14 cellular contexts compared by ENCODE assay signal in the genomic region with DNA sequence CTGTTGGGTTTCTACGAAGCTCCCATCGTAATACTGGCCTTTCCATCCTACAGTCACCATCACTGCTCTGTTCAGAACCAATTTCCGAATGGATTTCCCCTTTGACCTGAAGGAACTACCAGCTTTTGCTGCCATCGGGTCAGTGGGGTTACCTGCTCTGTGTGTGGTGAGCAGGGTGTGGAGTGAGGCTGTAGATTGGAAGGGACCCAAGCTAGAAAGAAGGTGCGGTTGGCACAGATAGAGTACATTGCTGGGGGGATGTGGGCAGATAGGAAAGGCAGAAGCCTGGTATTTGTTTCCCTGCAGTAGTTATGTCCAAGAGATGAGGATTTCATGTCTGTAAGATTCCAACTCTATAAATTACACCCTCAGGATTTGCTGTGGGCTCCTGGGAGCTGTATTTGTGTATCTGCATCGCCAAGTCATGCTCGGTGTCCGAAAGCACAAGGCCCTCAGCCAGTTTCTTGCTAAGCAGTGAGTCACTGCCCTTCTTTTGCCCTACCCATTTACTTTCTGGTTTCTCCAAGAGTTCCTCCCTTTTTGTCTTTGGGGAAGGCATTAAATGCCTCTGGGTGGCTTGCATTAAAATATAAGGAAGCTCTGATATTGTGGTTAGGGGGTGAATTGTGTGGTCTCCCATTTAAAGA. TPM values are rescaled to one million over a fixed set of nuclear protein-coding genes. Genes with fewer than 3 reads are reported as not detected.
DNase-seq lines count a peak whose midpoint lies in the region; ATAC-seq, FAIRE-seq and TF ChIP-seq lines count a peak whose summit lies in the region.
"Had no signal": no experiment of that assay in that cellular context is flagged by ENCODE, and none has a peak within 500 bp of the region (broad histone marks: within the 10 kb centered on the region; RNA-seq: fewer than 3 reads in every experiment).

No MANE protein-coding gene starts in this region.

- in situ Hi-C loops in IMR-90 (cut with MboI; ENCODE audit: low sequenced_read_pairs) = no loop called here

- no peak overlapping the region for H3K23ac ChIP-seq in IMR-90 (ENCODE audit: low read depth, low read length)

- peak overlapping the region; percentile 42 for H4K5ac ChIP-seq in IMR-90 (ENCODE audit: low read depth, low read length)

- CTCF ChIA-PET in IMR-90 (lab: Yijun Ruan, JAX) = interaction anchor here (0.7 kb wide), 1 partner anchor 10 kb away, joined by 3 read pairs; no protein-coding TSS in a partner anchor

- intact Hi-C loops in IMR-90 (cut with micrococcal nuclease) = no loop called here
- intact Hi-C loops in head of caudate nucleus (cut with DNase I) = no loop called here

- H3K9me3 ChIP-seq in IMR-90 (ENCODE audit: control insufficient read depth, insufficient read depth, low read length) (no peaks in the 10 kb centered on the region), mucosa of stomach (ENCODE audit: control insufficient read depth, low read length) (no peaks in the 10 kb centered on the region)

- peak overlapping the region; percentile 33; the same call in 1 of the 2 replicates for H2BK120ac ChIP-seq in IMR-90 (ENCODE audit: low read depth, low read length)

- H3K9ac ChIP-seq in IMR-90 (ENCODE audit: low read depth, low read length) (no peak overlapping the region), mucosa of stomach (ENCODE audit: low read length) (peak overlapping the region; percentile 2)

- H3K36me3 ChIP-seq in IMR-90 (ENCODE audit: control insufficient read depth, insufficient read depth, low read length) (no peaks in the 10 kb centered on the region), bronchial epithelial cell (ENCODE audit: control insufficient read depth, insufficient read depth, low read length) (no peaks in the 10 kb centered on the region), mucosa of stomach (ENCODE audit: control insufficient read depth, insufficient read depth, low read length) (no peaks in the 10 kb centered on the region)

- H3K79me1 ChIP-seq in IMR-90 (ENCODE audit: low read depth in 1 of 2, low read length in 2 of 2) = no peaks in the 10 kb centered on the region

- no peak for TF ChIP-seq POLR2A in IMR-90 (IDR thresholded peaks at IDR 0.05; ENCODE audit: low read depth, low read length)

- H3K4me2 ChIP-seq in IMR-90 (ENCODE audit: low read depth, low read length) = peak overlapping the region; percentile 22; the same call in 1 of the 2 replicates

- DNase-seq in AG08396 (ENCODE audit: low spot score) = peak; percentile 91
- peak; percentile 96 for DNase-seq in IMR-90
- peak; percentile 91 for DNase-seq in bronchial epithelial cell (ENCODE audit: low read depth)
- no peak for DNase-seq in cerebellar cortex (ENCODE audit: low spot score)
- DNase-seq in head of caudate nucleus = no peak
- no peak for DNase-seq in NAMALWA (ENCODE audit: low spot score)
- no peak for DNase-seq in SW480 (ENCODE audit: low spot score)
- DNase-seq: activated B cell treated with CpG ODN at 0.5 μM for 24 hours; activated naive CD4-positive, alpha-beta T cell treated with anti-CD3 and anti-CD28 coated beads, Interleukin-2, amount 10 ng/mL, durations not matched to agents 7 days and 5 days; CD4-positive, CD25-positive, alpha-beta regulatory T cell; foreskin melanocyte; NCI-H1694 had no signal

- peak; percentile 97 for ATAC-seq in IMR-90 (ENCODE audit: low read depth)

- H3K4me3 ChIP-seq in IMR-90 (ENCODE audit: insufficient read depth, low read depth, low read length) = no peak overlapping the region
- H3K4me3 ChIP-seq in bronchial epithelial cell (ENCODE audit: low read depth, low read length) = no peak overlapping the region
- H3K4me3 ChIP-seq in mucosa of stomach (ENCODE audit: low read length) = no peak overlapping the region

- 0 out of 2 replicates have a peak overlapping the region, but pooled peaks have one; percentile 17 for H3K14ac ChIP-seq in IMR-90 (replicated peaks; ENCODE audit: low read depth, low read length)

- no peaks in the 10 kb centered on the region for H4K20me1 ChIP-seq in IMR-90 (ENCODE audit: insufficient read depth, low read length)

- POLR2A ChIA-PET in IMR-90 (lab: Charles Lee; ENCODE audit: unreplicated experiment) = no interaction called here

- H2BK15ac ChIP-seq in IMR-90 (ENCODE audit: low read depth, low read length) = no peak overlapping the region

- H3K18ac ChIP-seq in IMR-90 (ENCODE audit: low read depth, low read length) = peak overlapping the region; percentile 67

- WGBS in IMR-90 (ENCODE audit: extremely low coverage in 2 of 2, insufficient read length in 1 of 2), 2 experiments = 80% methylated on average over 1 of the region's 8 CpGs; no CpG with 5 or more reads in 1 of the 2 experiments

- peak overlapping the region in 1 of 2 experiments; percentile 37; a peak in 1 of 4 replicates for H4K8ac ChIP-seq in IMR-90 (ENCODE audit: low read depth in 2 of 2, low read length in 2 of 2)

- peak overlapping the region; percentile 23; the same call in 1 of the 2 replicates for H3K4ac ChIP-seq in IMR-90 (ENCODE audit: low read depth, low read length)

- TF ChIP-seq RAD21 in IMR-90 (IDR thresholded peaks at IDR 0.05; ENCODE audit: low read length) = no peak

- H3K27me3 ChIP-seq in IMR-90 (ENCODE audit: control insufficient read depth, insufficient read depth, low read length) (no peaks in the 10 kb centered on the region), bronchial epithelial cell (ENCODE audit: control insufficient read depth, insufficient read depth, low read length) (no peaks in the 10 kb centered on the region), mucosa of stomach (ENCODE audit: control insufficient read depth, insufficient read depth, low read length) (no peaks in the 10 kb centered on the region)

- H3K4me1 ChIP-seq in IMR-90 (ENCODE audit: control insufficient read depth, insufficient read depth, low read length) = peaks cover 8% of the 10 kb centered on the region
- H3K4me1 ChIP-seq in mucosa of stomach (ENCODE audit: control insufficient read depth, insufficient read depth, low read length) = peaks cover 31% of the 10 kb centered on the region

- H2AFZ ChIP-seq in IMR-90 (replicated peaks; ENCODE audit: low read length, poor library complexity) = peak overlapping the region; percentile 25

- no peaks in the 10 kb centered on the region for H3K9me1 ChIP-seq in IMR-90 (ENCODE audit: insufficient read depth, low read length)

- TF ChIP-seq CTCF in IMR-90 (conservative IDR thresholded peaks at IDR 0.05; ENCODE audit: low read depth, low read length) (no peak), bronchial epithelial cell (IDR thresholded peaks at IDR 0.05; ENCODE audit: insufficient read depth, low read length, severe bottlenecking) (no peak)

- H2BK5ac ChIP-seq in IMR-90 (ENCODE audit: low read depth, low read length, poor library complexity, severe bottlenecking) = peak overlapping the region; percentile 4

- peak overlapping the region; percentile 79 for H2AK9ac ChIP-seq in IMR-90 (replicated peaks; ENCODE audit: low read depth, low read length, poor library complexity)

- dilution Hi-C loops in IMR-90 (cut with HindIII; ENCODE audit: low sequenced_read_pairs, unreplicated experiment) = no loop called here

- H2BK20ac ChIP-seq in IMR-90 (ENCODE audit: low read depth, low read length) = peak overlapping the region; percentile 4; the same call in 1 of the 2 replicates

- peak; percentile 62 for FAIRE-seq in bronchial epithelial cell (lab: Jason Lieb, UNC)

- H4K91ac ChIP-seq in IMR-90 (ENCODE audit: insufficient read depth, low read depth, low read length) = no peak overlapping the region

- H3K56ac ChIP-seq in IMR-90 (ENCODE audit: extremely low read depth, insufficient read depth, low read length) = no peak overlapping the region

- H2AK5ac ChIP-seq in IMR-90 (ENCODE audit: low read depth, low read length) = peak overlapping the region; percentile 9; the same call in 1 of the 2 replicates

- BruUV-seq in IMR-90 (replicated peaks; lab: Mats Ljungman, UMichigan) = no TSS peak

- peak overlapping the region; percentile 54; the same call in 1 of the 2 replicates for H3K27ac ChIP-seq in IMR-90 (ENCODE audit: insufficient read depth, low read length)

TF ChIP-seq in IMR-90, 13 proteins besides CTCF, POLR2A, EP300 and RAD21 (continues in another document):
- TF ChIP-seq CEBPB (IDR thresholded peaks at IDR 0.05; ENCODE audit: low read depth, low read length) (no peak), MXI1 (IDR thresholded peaks at IDR 0.05; ENCODE audit: borderline replicate concordance, low read depth, low read length) (no peak), FOS (IDR thresholded peaks at IDR 0.05; ENCODE audit: low read depth, low read length) (peak; percentile 72; the same call in 1 of the 2 replicates)

RNA-seq across cellular contexts. Expression of a gene that starts 15.4 kb away (rescaled TPM):
- total RNA-seq in IMR-90 (2012; rRNA removed) = not detected in 2 replicates
- polyA plus RNA-seq in IMR-90 (2012; rRNA removed) = not detected in 2 replicates
- not detected in 2 replicates for polyA plus RNA-seq in IMR-90 (2012; cell fraction: cytosol; rRNA removed)
- not detected in 2 replicates for polyA plus RNA-seq in IMR-90 (2012; cell fraction: nucleus; rRNA removed; ENCODE audit: low replicate concordance)
- total RNA-seq in bronchial epithelial cell = under 0.01 and 0.13 TPM in 2 replicates
- total RNA-seq: activated B cell treated with CpG ODN at 0.5 μM for 24 hours; CD4-positive, CD25-positive, alpha-beta regulatory T cell; lung microvascular endothelial cell had no signal

RNA-seq across cellular contexts. Expression of a gene that starts 31.2 kb away (rescaled TPM):
- total RNA-seq in IMR-90 (2012; rRNA removed) = 2.5 and 3.4 TPM in 2 replicates
- polyA plus RNA-seq in IMR-90 (2012; rRNA removed) = 3.7 and 4.3 TPM in 2 replicates
- polyA plus RNA-seq in IMR-90 (2012; cell fraction: cytosol; rRNA removed) = 2.4 and 3.9 TPM in 2 replicates
- 4.2 and 4.6 TPM in 2 replicates for polyA plus RNA-seq in IMR-90 (2012; cell fraction: nucleus; rRNA removed; ENCODE audit: low replicate concordance)
- total RNA-seq in bronchial epithelial cell = 0.26 and 0.53 TPM in 2 replicates
- total RNA-seq: activated B cell treated with CpG ODN at 0.5 μM for 24 hours had no signal

RNA-seq across cellular contexts. Expression of a gene that starts 43.2 kb away (rescaled TPM):
- total RNA-seq in IMR-90 (2012; rRNA removed) = 18.6 and 25.6 TPM in 2 replicates
- 14.3 and 15.4 TPM in 2 replicates for polyA plus RNA-seq in IMR-90 (2012; rRNA removed)
- 4.9 and 7.1 TPM in 2 replicates for polyA plus RNA-seq in IMR-90 (2012; cell fraction: cytosol; rRNA removed)
- 19.9 and 31.5 TPM in 2 replicates for polyA plus RNA-seq in IMR-90 (2012; cell fraction: nucleus; rRNA removed; ENCODE audit: low replicate concordance)
- 6.8 and 9.6 TPM in 2 replicates for total RNA-seq in bronchial epithelial cell

RNA-seq across cellular contexts. Expression of a gene that starts 46.5 kb away (rescaled TPM):
- not detected in 2 replicates for total RNA-seq in IMR-90 (2012; rRNA removed)
- 0.07 TPM in 1 of 2 replicates, not detected in the other for polyA plus RNA-seq in IMR-90 (2012; rRNA removed)
- polyA plus RNA-seq in IMR-90 (2012; cell fraction: cytosol; rRNA removed) = 0.42 TPM in 1 of 2 replicates, not detected in the other
- 0.05 and 0.06 TPM in 2 replicates for polyA plus RNA-seq in IMR-90 (2012; cell fraction: nucleus; rRNA removed; ENCODE audit: low replicate concordance)
- 1.0 and 3.7 TPM in 2 replicates for total RNA-seq in bronchial epithelial cell
- total RNA-seq: lung microvascular endothelial cell had no signal

RNA-seq across cellular contexts. Expression of a gene that starts 49.8 kb away (rescaled TPM):
- total RNA-seq in IMR-90 (2012; rRNA removed) = 22.6 and 25.0 TPM in 2 replicates
- polyA plus RNA-seq in IMR-90 (2012; rRNA removed) = 291 and 334 TPM in 2 replicates
- polyA plus RNA-seq in IMR-90 (2012; cell fraction: cytosol; rRNA removed) = 247 and 450 TPM in 2 replicates
- 390 and 724 TPM in 2 replicates for polyA plus RNA-seq in IMR-90 (2012; cell fraction: nucleus; rRNA removed; ENCODE audit: low replicate concordance)
- total RNA-seq in bronchial epithelial cell = 9.2 and 10.6 TPM in 2 replicates

Comparison
In these comparisons a context has a peak if more than half of its experiments do, and no peak if none do; other contexts are left out.
1. DNase-seq: peak in AG08396 (single experiment), IMR-90 (single experiment) and bronchial epithelial cell (single experiment); none in cerebellar cortex (single experiment), head of caudate nucleus (0 of 42), NAMALWA (single experiment) and SW480 (single experiment).